ENCODE assay signal across 2 cellular contexts in the genomic region with DNA sequence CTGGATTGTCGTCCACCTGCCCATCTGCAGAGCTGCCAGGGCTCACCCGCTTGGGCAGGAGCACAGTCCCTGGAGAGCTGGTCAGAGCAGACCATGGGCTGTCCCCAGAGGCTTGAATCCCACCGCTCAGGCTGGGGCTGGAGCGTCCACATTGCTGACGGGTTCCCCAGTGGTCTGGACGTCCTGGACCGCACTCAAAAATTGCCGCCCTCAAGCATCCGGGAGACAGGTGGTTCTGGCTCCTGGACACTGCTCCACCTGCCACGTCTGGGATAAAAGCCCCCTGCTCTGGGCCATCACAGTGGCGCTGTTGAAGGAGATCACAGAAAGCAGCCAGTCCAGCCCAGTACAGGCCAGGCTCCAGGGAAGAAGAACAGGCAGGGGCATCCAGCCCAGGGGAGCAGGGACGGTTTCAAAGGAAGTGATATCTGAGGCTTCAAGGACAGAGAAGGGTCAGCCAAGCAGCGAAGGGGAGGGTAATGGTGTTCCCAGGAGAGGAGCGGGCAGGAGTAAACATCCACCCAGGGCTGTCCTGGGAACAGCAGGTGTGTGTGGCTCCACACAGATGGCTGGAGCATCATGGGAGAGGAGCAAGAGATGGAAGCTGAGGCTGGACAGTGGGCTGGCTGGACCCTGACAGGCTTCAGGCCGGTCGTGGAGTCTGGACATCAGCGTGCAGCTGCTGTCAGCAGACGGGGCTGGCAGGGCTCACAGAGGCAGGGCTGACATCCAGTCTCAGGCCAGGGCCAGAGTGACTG.
A peak's percentile ranks its signal among the peaks of the same experiment; 100 is the strongest.
TF ChIP-seq lines count a peak whose summit lies in the region.

No MANE protein-coding gene starts in this region.

TF ChIP-seq in H1, 55 proteins besides CTCF, POLR2A, EP300 and RAD21:
- no peak for TF ChIP-seq SP2 (IDR thresholded peaks at IDR 0.05; ENCODE audit: low read length)
- TF ChIP-seq KDM5A (IDR thresholded peaks at IDR 0.05; ENCODE audit: low read length) = no peak
- no peak for TF ChIP-seq SUZ12 (IDR thresholded peaks at IDR 0.05; ENCODE audit: low read length)

TF ChIP-seq in liver, 16 proteins besides CTCF, POLR2A, EP300 and RAD21:
- TF ChIP-seq TAF1 (conservative IDR thresholded peaks at IDR 0.05) (no peak), SP1 (IDR thresholded peaks at IDR 0.05) (peak; percentile 32), FOXA2 (IDR thresholded peaks at IDR 0.05) (peak; percentile 51), YY1 (IDR thresholded peaks at IDR 0.05) (peak; percentile 47), GABPA (IDR thresholded peaks at IDR 0.05 in 1 of 2, conservative IDR thresholded peaks at IDR 0.05 in 1 of 2) (no peak), NR2F2 (IDR thresholded peaks at IDR 0.05) (no peak), RXRA (IDR thresholded peaks at IDR 0.05) (peak; percentile 24 to 85), FOXA1 (IDR thresholded peaks at IDR 0.05) (no peak), JUND (IDR thresholded peaks at IDR 0.05) (peak in 1 of 2 donors; percentile 26), HNF4A (conservative IDR thresholded peaks at IDR 0.05) (peak in 1 of 2 donors; percentile 69)
- TF ChIP-seq, protein P1, sequence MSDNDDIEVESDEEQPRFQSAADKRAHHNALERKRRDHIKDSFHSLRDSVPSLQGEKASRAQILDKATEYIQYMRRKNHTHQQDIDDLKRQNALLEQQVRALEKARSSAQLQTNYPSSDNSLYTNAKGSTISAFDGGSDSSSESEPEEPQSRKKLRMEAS (IDR thresholded peaks at IDR 0.05) = peak; percentile 45
- TF ChIP-seq, protein P2, sequence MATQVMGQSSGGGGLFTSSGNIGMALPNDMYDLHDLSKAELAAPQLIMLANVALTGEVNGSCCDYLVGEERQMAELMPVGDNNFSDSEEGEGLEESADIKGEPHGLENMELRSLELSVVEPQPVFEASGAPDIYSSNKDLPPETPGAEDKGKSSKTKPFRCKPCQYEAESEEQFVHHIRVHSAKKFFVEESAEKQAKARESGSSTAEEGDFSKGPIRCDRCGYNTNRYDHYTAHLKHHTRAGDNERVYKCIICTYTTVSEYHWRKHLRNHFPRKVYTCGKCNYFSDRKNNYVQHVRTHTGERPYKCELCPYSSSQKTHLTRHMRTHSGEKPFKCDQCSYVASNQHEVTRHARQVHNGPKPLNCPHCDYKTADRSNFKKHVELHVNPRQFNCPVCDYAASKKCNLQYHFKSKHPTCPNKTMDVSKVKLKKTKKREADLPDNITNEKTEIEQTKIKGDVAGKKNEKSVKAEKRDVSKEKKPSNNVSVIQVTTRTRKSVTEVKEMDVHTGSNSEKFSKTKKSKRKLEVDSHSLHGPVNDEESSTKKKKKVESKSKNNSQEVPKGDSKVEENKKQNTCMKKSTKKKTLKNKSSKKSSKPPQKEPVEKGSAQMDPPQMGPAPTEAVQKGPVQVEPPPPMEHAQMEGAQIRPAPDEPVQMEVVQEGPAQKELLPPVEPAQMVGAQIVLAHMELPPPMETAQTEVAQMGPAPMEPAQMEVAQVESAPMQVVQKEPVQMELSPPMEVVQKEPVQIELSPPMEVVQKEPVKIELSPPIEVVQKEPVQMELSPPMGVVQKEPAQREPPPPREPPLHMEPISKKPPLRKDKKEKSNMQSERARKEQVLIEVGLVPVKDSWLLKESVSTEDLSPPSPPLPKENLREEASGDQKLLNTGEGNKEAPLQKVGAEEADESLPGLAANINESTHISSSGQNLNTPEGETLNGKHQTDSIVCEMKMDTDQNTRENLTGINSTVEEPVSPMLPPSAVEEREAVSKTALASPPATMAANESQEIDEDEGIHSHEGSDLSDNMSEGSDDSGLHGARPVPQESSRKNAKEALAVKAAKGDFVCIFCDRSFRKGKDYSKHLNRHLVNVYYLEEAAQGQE (IDR thresholded peaks at IDR 0.05) = peak; percentile 33
